In genomic region chr1:193085263-193085662, GRCh38 we compare ENCODE assay signal across 19 cellular contexts.
"Had no signal": no experiment of that assay in that cellular context is flagged by ENCODE, and none has a peak within 500 bp of the region (broad histone marks: within the 10 kb centered on the region; RNA-seq: fewer than 3 reads in every experiment).

No MANE protein-coding gene starts in this region.

- ATAC-seq: gastroesophageal sphincter, left colon, natural killer cell had no signal

- H3K27me3 ChIP-seq: colonic mucosa, dorsolateral prefrontal cortex, esophagus muscularis mucosa, gastroesophageal sphincter, ovary had no signal

- H3K36me3 ChIP-seq: colonic mucosa, ovary had no signal

- H3K27ac Mint-ChIP-seq: natural killer cell, progenitor cell of endocrine pancreas, type B pancreatic cell had no signal

- H3K4me3 Mint-ChIP-seq: natural killer cell, neural crest cell, type B pancreatic cell had no signal

- H3K27me3 Mint-ChIP-seq: progenitor cell of endocrine pancreas, type B pancreatic cell had no signal

- H3K4me1 ChIP-seq: colonic mucosa, esophagus muscularis mucosa, gastroesophageal sphincter had no signal

- H3K9me3 ChIP-seq: colonic mucosa, esophagus muscularis mucosa, gastroesophageal sphincter, ovary had no signal

- H3K27ac ChIP-seq: colonic mucosa, dorsolateral prefrontal cortex, epithelial cell of prostate, esophagus muscularis mucosa, gastroesophageal sphincter, ovary had no signal

- H3K4me1 Mint-ChIP-seq: natural killer cell, neural crest cell had no signal

- DNase-seq: colonic mucosa; dorsolateral prefrontal cortex; effector CD8-positive, alpha-beta T cell; foreskin fibroblast; glutamatergic neuron; left colon; mammary epithelial cell; natural killer cell; ovary; right cardiac atrium; small intestine; stimulated activated CD4-positive, alpha-beta T cell treated with anti-CD3 and anti-CD28 coated beads, Interleukin-12 subunit alpha, Interleukin-12 subunit beta, amount 100 ng/mL, for 4 hours; stimulated activated naive CD4-positive, alpha-beta T cell treated with Interleukin-2 at 50 U/mL for 16 hours had no signal

- H3K9me3 Mint-ChIP-seq: natural killer cell, neural crest cell, type B pancreatic cell had no signal

- H3K4me3 ChIP-seq: colonic mucosa, dorsolateral prefrontal cortex, esophagus muscularis mucosa, gastroesophageal sphincter, ovary had no signal
